In the genomic region with DNA sequence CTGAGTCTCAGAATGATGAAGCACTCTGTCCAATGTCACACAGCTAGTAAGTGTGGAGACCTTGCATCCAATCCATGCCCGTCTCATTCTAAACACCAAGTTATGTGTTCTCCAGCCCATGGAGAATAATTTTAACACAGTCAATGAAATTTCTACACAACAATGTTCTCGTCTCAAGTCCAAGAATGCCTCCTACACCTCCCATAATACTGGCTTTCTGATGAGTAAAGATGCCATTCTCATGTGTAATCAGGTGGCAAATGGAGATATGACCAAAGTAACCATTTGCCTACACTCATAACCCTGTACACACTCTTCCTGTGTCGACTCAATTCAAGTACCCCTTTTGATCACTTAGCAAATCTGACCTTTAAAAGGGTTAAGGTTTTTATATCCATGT, we compare ENCODE assay signal across 8 cellular contexts. TPM values are rescaled to one million over a fixed set of nuclear protein-coding genes. Genes with fewer than 3 reads are reported as not detected.
DNase-seq lines count a peak whose midpoint lies in the region; ATAC-seq, FAIRE-seq and TF ChIP-seq lines count a peak whose summit lies in the region.
"Not testable (repeated sequence)": the region's sequence is repeated elsewhere in the genome, so short reads cannot be mapped to it uniquely, and the experiment has no call there.

No MANE protein-coding gene starts in this region.

- intact Hi-C loops in PC-3 (cut with micrococcal nuclease): not testable (repeated sequence)

- H3K27ac Mint-ChIP-seq in HFFc6: peak overlapping the region; percentile 76

- not testable (repeated sequence) for H3K4me3 ChIP-seq in PC-3 (ENCODE audit: low read length); adipocyte (ENCODE audit: low read length); bronchial epithelial cell (ENCODE audit: low read depth, low read length); fibroblast of pulmonary artery (replicated peaks; ENCODE audit: low read depth, low read length); thoracic aorta

- CTCF ChIA-PET in PC-3 (lab: Charles Lee): not testable (repeated sequence)

- H3K27me3 ChIP-seq in PC-3 (ENCODE audit: low read length); adipocyte (replicated peaks; ENCODE audit: control insufficient read depth, insufficient read depth, low read length); bronchial epithelial cell (ENCODE audit: control insufficient read depth, insufficient read depth, low read length); thoracic aorta (replicated peaks; ENCODE audit: insufficient read depth): not testable (repeated sequence)

- H3K27me3 Mint-ChIP-seq in HFFc6 (ENCODE audit: insufficient read depth): not testable (repeated sequence)

- POLR2A ChIA-PET in PC-3 (lab: Charles Lee; ENCODE audit: unreplicated experiment): not testable (repeated sequence)

- H3F3A ChIP-seq in PC-3 (ENCODE audit: low read length, unreplicated experiment): not testable (repeated sequence)

- H3K4me1 ChIP-seq in PC-3 (ENCODE audit: insufficient read depth, low read length); adipocyte (ENCODE audit: control insufficient read depth, insufficient read depth, low read length): not testable (repeated sequence)
- peaks cover 8 to 22% of the 10 kb centered on the region in 2 donors for H3K4me1 ChIP-seq in thoracic aorta (ENCODE audit: control insufficient read depth in 1 of 2, low read depth in 2 of 2)

- not testable (repeated sequence) for BruUV-seq in PC-3 (replicated peaks; lab: Mats Ljungman, UMichigan)

- not testable (repeated sequence) for H3K27ac ChIP-seq in PC-3 (ENCODE audit: low read length)
- peak overlapping the region; percentile 25 to 74 for H3K27ac ChIP-seq in thoracic aorta

- not testable (repeated sequence) for ATAC-seq in PC-3; thoracic aorta (ENCODE audit: insufficient number of reproducible peaks, low FRiP score, low read depth)

- H2AFZ ChIP-seq in PC-3 (ENCODE audit: low read length): not testable (repeated sequence)

- H3K9me3 Mint-ChIP-seq in HFFc6: not testable (repeated sequence)

- H3K9me3 ChIP-seq in PC-3 (ENCODE audit: low read length); adipocyte (ENCODE audit: control insufficient read depth, low read length); thoracic aorta: not testable (repeated sequence)

- FAIRE-seq in bronchial epithelial cell (lab: Jason Lieb, UNC): not testable (repeated sequence)

- H4K20me1 ChIP-seq in PC-3 (ENCODE audit: low read length): not testable (repeated sequence)

- H3K4me2 ChIP-seq in PC-3 (ENCODE audit: low read length): not testable (repeated sequence)

- H3K9me2 ChIP-seq in PC-3 (replicated peaks; ENCODE audit: low read length): not testable (repeated sequence)

- peaks cover 11% of the 10 kb centered on the region for H3K4me1 Mint-ChIP-seq in HFFc6 (ENCODE audit: low read depth)

- H3K9ac ChIP-seq in PC-3 (ENCODE audit: low read length); adipocyte (ENCODE audit: low read length): not testable (repeated sequence)

- not testable (repeated sequence) for H3K79me2 ChIP-seq in PC-3 (ENCODE audit: low read length)

- not testable (repeated sequence) for H3K36me3 ChIP-seq in PC-3 (ENCODE audit: low read depth, low read length); adipocyte (ENCODE audit: control insufficient read depth, insufficient read depth, low read length, severe bottlenecking); bronchial epithelial cell (ENCODE audit: control insufficient read depth, insufficient read depth, low read length); thoracic aorta

- peak; percentile 26 for DNase-seq in Daoy (ENCODE audit: low read depth)
- peak; percentile 69 for DNase-seq in HFFc6
- DNase-seq in PC-3: peak; percentile 56
- peak; percentile 19 for DNase-seq in adipocyte (ENCODE audit: low read depth)
- peak; percentile 79 for DNase-seq in bronchial epithelial cell (ENCODE audit: low read depth)
- peak; percentile 66 for DNase-seq in fibroblast of pulmonary artery (ENCODE audit: low read depth)
- peak; percentile 52 for DNase-seq in kidney glomerular epithelial cell (lab: John Stamatoyannopoulos, UW)
- not testable (repeated sequence) for DNase-seq in thoracic aorta (ENCODE audit: low spot score)

- H3K36me3 Mint-ChIP-seq in HFFc6 (ENCODE audit: low read depth): not testable (repeated sequence)

- TF ChIP-seq CTCF in HFFc6 (IDR thresholded peaks at IDR 0.05); PC-3 (conservative IDR thresholded peaks at IDR 0.05; ENCODE audit: low read depth, low read length); bronchial epithelial cell (IDR thresholded peaks at IDR 0.05; ENCODE audit: insufficient read depth, low read length, severe bottlenecking); fibroblast of pulmonary artery (IDR thresholded peaks at IDR 0.05; ENCODE audit: low read length, missing control alignments); thoracic aorta (IDR thresholded peaks at IDR 0.05): not testable (repeated sequence)

- H3K4me3 Mint-ChIP-seq in HFFc6: peak overlapping the region; percentile 46; the same call in 1 of the 2 replicates

RNA-seq across cellular contexts. Expression of gene CLEC18A, which starts 46.8 kb away (rescaled TPM):
- 1.2 TPM in 1 of 2 replicates, not detected in the other for total RNA-seq in Daoy (2014; rRNA removed; shearing (Covaris generic))
- total RNA-seq in HFFc6 (2021; fragmentation: NEBNext Ultra II Directional; extraction: Animal tissue kit (Norgen Biotek cat#: 25700)): under 1 TPM in 2 of 6 experiments, not detected in 4; 0.14 TPM
- total RNA-seq in PC-3 (2014; rRNA removed) (0.22 TPM in 1 of 2 replicates, not detected in the other), bronchial epithelial cell (0.26 and 1.0 TPM in 2 replicates), thoracic aorta (10 to 100 TPM; 12.4 to 21.9 TPM)
